9 cellular contexts compared by ENCODE assay signal in the genomic region with DNA sequence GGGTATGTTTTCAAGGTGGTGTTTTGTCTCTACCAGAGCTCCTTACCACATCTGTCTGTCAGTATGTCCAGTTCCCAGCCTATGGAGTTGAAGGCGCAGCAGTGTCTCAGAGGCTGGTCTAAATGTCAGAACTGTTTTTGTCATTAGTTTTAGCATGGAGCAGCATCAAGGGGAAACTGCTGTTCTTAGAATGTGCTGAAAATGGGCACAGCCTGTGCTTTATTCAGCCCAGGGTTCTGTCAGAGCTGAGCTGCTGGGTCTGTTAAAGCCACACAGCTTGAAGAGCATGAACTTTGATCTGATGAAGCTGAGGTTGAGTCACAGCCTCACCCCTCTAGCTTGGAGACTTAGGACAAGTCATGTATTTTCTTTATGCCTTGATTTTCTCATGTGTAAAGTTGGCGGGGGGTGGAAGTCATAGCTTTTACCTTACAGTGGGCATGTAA.
DNase-seq lines count a peak whose midpoint lies in the region; ATAC-seq and TF ChIP-seq lines count a peak whose summit lies in the region.
"Had no signal": no experiment of that assay in that cellular context is flagged by ENCODE, and none has a peak within 500 bp of the region (broad histone marks: within the 10 kb centered on the region; RNA-seq: fewer than 3 reads in every experiment).

No MANE protein-coding gene starts in this region.

- no peak overlapping the region for H3K9ac ChIP-seq in IMR-90 (ENCODE audit: low read depth, low read length)
- H3K9ac ChIP-seq: SK-N-SH had no signal

- no CpG with 5 or more reads among the region's 2 CpGs for WGBS in IMR-90 (ENCODE audit: extremely low coverage in 2 of 2, insufficient read length in 1 of 2), 2 experiments

- H3K27ac Mint-ChIP-seq in CD4-positive, alpha-beta memory T cell = peak overlapping the region; percentile 57 to 93 (median 86)

- H4K20me1 ChIP-seq in IMR-90 (ENCODE audit: insufficient read depth, low read length) = no peaks in the 10 kb centered on the region

- no peaks in the 10 kb centered on the region for H3K36me3 ChIP-seq in CD4-positive, alpha-beta memory T cell (ENCODE audit: insufficient read depth, low read length)
- H3K36me3 ChIP-seq in IMR-90 (ENCODE audit: control insufficient read depth, insufficient read depth, low read length) (no peaks in the 10 kb centered on the region), mucosa of descending colon (ENCODE audit: low read depth) (no peaks in the 10 kb centered on the region)

- H2AFZ ChIP-seq in IMR-90 (replicated peaks; ENCODE audit: low read length, poor library complexity) = no peak overlapping the region

- H4K91ac ChIP-seq in IMR-90 (ENCODE audit: insufficient read depth, low read depth, low read length) = no peak overlapping the region

- no peak overlapping the region for H3K4me2 ChIP-seq in IMR-90 (ENCODE audit: low read depth, low read length)
- H3K4me2 ChIP-seq: SK-N-SH had no signal

- peaks cover 5 to 8% of the 10 kb centered on the region in 2 donors for H3K36me3 Mint-ChIP-seq in CD4-positive, alpha-beta memory T cell

- no peak for TF ChIP-seq CTCF in IMR-90 (conservative IDR thresholded peaks at IDR 0.05; ENCODE audit: low read depth, low read length)
- TF ChIP-seq CTCF in mucosa of descending colon (IDR thresholded peaks at IDR 0.05) = no peak

- peak overlapping the region; percentile 33 for H3K27ac ChIP-seq in CD4-positive, alpha-beta memory T cell (ENCODE audit: low read depth, low read length)
- no peak overlapping the region for H3K27ac ChIP-seq in IMR-90 (ENCODE audit: insufficient read depth, low read length)

- no peak overlapping the region for H3K56ac ChIP-seq in IMR-90 (ENCODE audit: extremely low read depth, insufficient read depth, low read length)

- ATAC-seq in IMR-90 (ENCODE audit: low read depth) (peak; percentile 68), mucosa of descending colon (peak; percentile 81), GM19328 (IDR thresholded peaks at IDR 0.05; ENCODE audit: unreplicated experiment) (no peak), GM19023 (IDR thresholded peaks at IDR 0.05; ENCODE audit: unreplicated experiment) (no peak)

- H2BK20ac ChIP-seq in IMR-90 (ENCODE audit: low read depth, low read length) = no peak overlapping the region

- H3K9me1 ChIP-seq in IMR-90 (ENCODE audit: insufficient read depth, low read length) = peaks cover 6% of the 10 kb centered on the region; the same call in 1 of the 2 replicates

- no peaks in the 10 kb centered on the region for H3K27me3 ChIP-seq in CD4-positive, alpha-beta memory T cell (ENCODE audit: insufficient read depth, low read length)
- peaks cover 2% of the 10 kb centered on the region; the same call in 1 of the 2 replicates for H3K27me3 ChIP-seq in IMR-90 (ENCODE audit: control insufficient read depth, insufficient read depth, low read length)

- H2AK5ac ChIP-seq in IMR-90 (ENCODE audit: low read depth, low read length) = no peak overlapping the region

- dilution Hi-C loops in IMR-90 (cut with HindIII; ENCODE audit: low sequenced_read_pairs, unreplicated experiment) = no loop called here

- H3K4ac ChIP-seq in IMR-90 (ENCODE audit: low read depth, low read length) = no peak overlapping the region

- TF ChIP-seq POLR2A in IMR-90 (IDR thresholded peaks at IDR 0.05; ENCODE audit: low read depth, low read length) = no peak

- peaks cover 65% of the 10 kb centered on the region for H3K4me1 ChIP-seq in CD4-positive, alpha-beta memory T cell (ENCODE audit: insufficient read depth, low read length)
- H3K4me1 ChIP-seq in IMR-90 (ENCODE audit: control insufficient read depth, insufficient read depth, low read length) = 0 out of 2 replicates have a peak, but pooled peaks cover 2% of the 10 kb centered on the region
- H3K4me1 ChIP-seq in mucosa of descending colon (ENCODE audit: low read depth) = peaks cover 32% of the 10 kb centered on the region

- in situ Hi-C loops in IMR-90 (cut with MboI; ENCODE audit: low sequenced_read_pairs) = no loop called here

- H2BK5ac ChIP-seq in IMR-90 (ENCODE audit: low read depth, low read length, poor library complexity, severe bottlenecking) = no peak overlapping the region

- DNase-seq in CD4-positive, alpha-beta memory T cell = peak in 3 of 5 donors; percentile 32 to 74 (median 40)
- DNase-seq in IMR-90 (no peak), activated T-helper 1 cell treated with Interleukin-2 at 50 U/mL for 16 hours (ENCODE audit: low read depth) (peak; percentile 10), mucosa of descending colon (peak in 1 of 3 donors; percentile 24), AG08396 (ENCODE audit: low spot score) (no peak), COLO668 (lab: John Stamatoyannopoulos, UW; ENCODE audit: unreplicated experiment) (no peak)
- DNase-seq: SK-N-SH had no signal

- H2AK9ac ChIP-seq in IMR-90 (replicated peaks; ENCODE audit: low read depth, low read length, poor library complexity) = peak overlapping the region; percentile 31

- peak overlapping the region; percentile 1 to 25 for H3K4me3 ChIP-seq in CD4-positive, alpha-beta memory T cell (ENCODE audit: low read length in 2 of 2)
- H3K4me3 ChIP-seq in IMR-90 (ENCODE audit: insufficient read depth, low read depth, low read length) (no peak overlapping the region), mucosa of descending colon (no peak overlapping the region)

- peaks cover 0 to 7% (median 2%) of the 10 kb centered on the region in 8 donors for H3K9me3 Mint-ChIP-seq in CD4-positive, alpha-beta memory T cell

- H3K9me3 ChIP-seq in CD4-positive, alpha-beta memory T cell (ENCODE audit: control insufficient read depth in 1 of 2, low read length in 2 of 2) = no peaks in the 10 kb centered on the region
- H3K9me3 ChIP-seq in IMR-90 (ENCODE audit: control insufficient read depth, insufficient read depth, low read length) (peaks cover 4% of the 10 kb centered on the region; the same call in 1 of the 2 replicates), mucosa of descending colon (no peaks in the 10 kb centered on the region)
- H3K9me3 ChIP-seq: SK-N-SH had no signal

- CTCF ChIA-PET in CD4-positive, alpha-beta memory T cell (lab: Charles Lee; ENCODE audit: partially characterized antibody) = interaction anchor here (0.7 to 4.3 kb wide), 15 partner anchors 18 to 228 kb away, joined by 3 to 31 read pairs (median 4); no protein-coding TSS in a partner anchor
- CTCF ChIA-PET in IMR-90 (lab: Yijun Ruan, JAX) = interaction anchor here (0.6 kb wide), 1 partner anchor 1140 kb away, joined by 3 read pairs; no protein-coding TSS in a partner anchor

- H3K79me1 ChIP-seq in IMR-90 (ENCODE audit: low read depth in 1 of 2, low read length in 2 of 2) = no peaks in the 10 kb centered on the region

- peaks cover 5 to 18% of the 10 kb centered on the region in 2 donors for H3K27me3 Mint-ChIP-seq in CD4-positive, alpha-beta memory T cell

- POLR2A ChIA-PET in CD4-positive, alpha-beta memory T cell (lab: Charles Lee; ENCODE audit: partially characterized antibody) = interaction anchor here (0.8 to 2.6 kb wide), 9 partner anchors 19 to 465 kb away, joined by 3 to 17 read pairs (median 5); a partner anchor contains a TSS
- POLR2A ChIA-PET in IMR-90 (lab: Charles Lee; ENCODE audit: unreplicated experiment) = no interaction called here

- no peak overlapping the region for H3K18ac ChIP-seq in IMR-90 (ENCODE audit: low read depth, low read length)

- BruUV-seq in IMR-90 (replicated peaks; lab: Mats Ljungman, UMichigan) = no TSS peak

- H2BK15ac ChIP-seq in IMR-90 (ENCODE audit: low read depth, low read length) = no peak overlapping the region

- H4K8ac ChIP-seq in IMR-90 (ENCODE audit: low read depth in 2 of 2, low read length in 2 of 2) = no peak overlapping the region

- H2BK120ac ChIP-seq in IMR-90 (ENCODE audit: low read depth, low read length) = no peak overlapping the region

- no peak overlapping the region for H3K14ac ChIP-seq in IMR-90 (replicated peaks; ENCODE audit: low read depth, low read length)

- H3K4me1 Mint-ChIP-seq in CD4-positive, alpha-beta memory T cell = peaks cover 55 to 80% (median 65%) of the 10 kb centered on the region in 4 donors

- H3K4me3 Mint-ChIP-seq in CD4-positive, alpha-beta memory T cell = peak overlapping the region; percentile 33 to 86 (median 68)

- no peak overlapping the region for H4K5ac ChIP-seq in IMR-90 (ENCODE audit: low read depth, low read length)

- TF ChIP-seq RAD21 in IMR-90 (IDR thresholded peaks at IDR 0.05; ENCODE audit: low read length) = no peak

- intact Hi-C loops in CD4-positive, alpha-beta memory T cell (cut with micrococcal nuclease) = loop anchor here (1.0 to 10.0 kb wide), 5 partner anchors 19 to 402 kb away; no protein-coding TSS in a partner anchor
- intact Hi-C loops in IMR-90 (cut with micrococcal nuclease) (no loop called here), mucosa of descending colon (cut with DNase I, micrococcal nuclease) (no loop called here)

- H3K23ac ChIP-seq in IMR-90 (ENCODE audit: low read depth, low read length) = no peak overlapping the region

TF ChIP-seq in IMR-90, 13 proteins besides CTCF, POLR2A, EP300 and RAD21:
- TF ChIP-seq, protein P1, sequence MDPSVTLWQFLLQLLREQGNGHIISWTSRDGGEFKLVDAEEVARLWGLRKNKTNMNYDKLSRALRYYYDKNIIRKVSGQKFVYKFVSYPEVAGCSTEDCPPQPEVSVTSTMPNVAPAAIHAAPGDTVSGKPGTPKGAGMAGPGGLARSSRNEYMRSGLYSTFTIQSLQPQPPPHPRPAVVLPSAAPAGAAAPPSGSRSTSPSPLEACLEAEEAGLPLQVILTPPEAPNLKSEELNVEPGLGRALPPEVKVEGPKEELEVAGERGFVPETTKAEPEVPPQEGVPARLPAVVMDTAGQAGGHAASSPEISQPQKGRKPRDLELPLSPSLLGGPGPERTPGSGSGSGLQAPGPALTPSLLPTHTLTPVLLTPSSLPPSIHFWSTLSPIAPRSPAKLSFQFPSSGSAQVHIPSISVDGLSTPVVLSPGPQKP (IDR thresholded peaks at IDR 0.05; ENCODE audit: borderline replicate concordance, low read depth, low read length) = no peak
- TF ChIP-seq, protein P2, sequence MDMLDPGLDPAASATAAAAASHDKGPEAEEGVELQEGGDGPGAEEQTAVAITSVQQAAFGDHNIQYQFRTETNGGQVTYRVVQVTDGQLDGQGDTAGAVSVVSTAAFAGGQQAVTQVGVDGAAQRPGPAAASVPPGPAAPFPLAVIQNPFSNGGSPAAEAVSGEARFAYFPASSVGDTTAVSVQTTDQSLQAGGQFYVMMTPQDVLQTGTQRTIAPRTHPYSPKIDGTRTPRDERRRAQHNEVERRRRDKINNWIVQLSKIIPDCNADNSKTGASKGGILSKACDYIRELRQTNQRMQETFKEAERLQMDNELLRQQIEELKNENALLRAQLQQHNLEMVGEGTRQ (IDR thresholded peaks at IDR 0.05; ENCODE audit: low read depth, low read length) = no peak
- TF ChIP-seq RFX5 (IDR thresholded peaks at IDR 0.05; ENCODE audit: low read depth, low read length) = no peak
- no peak for TF ChIP-seq CEBPB (IDR thresholded peaks at IDR 0.05; ENCODE audit: low read depth, low read length)
- no peak for TF ChIP-seq MAZ (IDR thresholded peaks at IDR 0.05; ENCODE audit: borderline replicate concordance, low read depth, low read length)
- TF ChIP-seq SMC3 (IDR thresholded peaks at IDR 0.05; ENCODE audit: low read depth, low read length) = no peak

Comparison
In these comparisons a context has a peak if more than half of its experiments do, and no peak if none do; other contexts are left out.
1. DNase-seq: peak in CD4-positive, alpha-beta memory T cell (3 of 5) and activated T-helper 1 cell treated with Interleukin-2 at 50 U/mL for 16 hours (single experiment); none in IMR-90 (single experiment), AG08396 (single experiment) and COLO668 (single experiment).
2. H3K4me3 ChIP-seq: peak in CD4-positive, alpha-beta memory T cell (2 of 2); none in IMR-90 (single experiment) and mucosa of descending colon (single experiment).
3. ATAC-seq: peak in IMR-90 (single experiment) and mucosa of descending colon (single experiment); none in GM19328 (single experiment) and GM19023 (single experiment).